ENCODE assay signal across 23 cellular contexts in genomic region chr1:235470741-235471439, GRCh38.
"Had no signal": no experiment of that assay in that cellular context is flagged by ENCODE, and none has a peak within 500 bp of the region (broad histone marks: within the 10 kb centered on the region; RNA-seq: fewer than 3 reads in every experiment).

No MANE protein-coding gene starts in this region.

- DNase-seq: cortex of kidney; effector memory CD4-positive, alpha-beta T cell; erythroblast; foreskin keratinocyte; immature natural killer cell; left ventricle myocardium inferior; lower lobe of right lung; mesendoderm; naive thymus-derived CD4-positive, alpha-beta T cell; nephron progenitor cell; retina; right lobe of liver; spleen; stimulated activated CD4-positive, alpha-beta T cell treated with anti-CD3 and anti-CD28 coated beads, Interleukin-15, amount 100 ng/mL, for 24 hours; stimulated activated CD4-positive, alpha-beta T cell treated with anti-CD3 and anti-CD28 coated beads, Interleukin-1b, Interleukin-23, amount 100 ng/mL, for 48 hours; stimulated activated CD4-positive, alpha-beta T cell treated with anti-CD3 and anti-CD28 coated beads, Interleukin-4, amount 100 ng/mL, for 24 hours; stimulated activated naive CD4-positive, alpha-beta T cell; stomach; substantia nigra; transverse colon had no signal

- H3K79me2 ChIP-seq: parathyroid adenoma had no signal

- H2AFZ ChIP-seq: parathyroid adenoma had no signal

- H3K9ac ChIP-seq: parathyroid adenoma had no signal

- H3K4me3 ChIP-seq: left ventricle myocardium inferior, lower lobe of right lung, prostate gland, right lobe of liver, spleen, stomach, thoracic aorta, transverse colon had no signal

- H3K27ac ChIP-seq: foreskin keratinocyte, left ventricle myocardium inferior, lower lobe of right lung, parathyroid adenoma, prostate gland, right lobe of liver, spleen, stomach, thoracic aorta, transverse colon had no signal

- H3K27me3 ChIP-seq: foreskin keratinocyte, right lobe of liver, spleen, stomach, transverse colon had no signal

- H3K36me3 ChIP-seq: prostate gland had no signal

- H3K4me1 ChIP-seq: left ventricle myocardium inferior, lower lobe of right lung, parathyroid adenoma, prostate gland, right lobe of liver, spleen, stomach, transverse colon had no signal

- H3K9me3 ChIP-seq: left ventricle myocardium inferior, lower lobe of right lung, prostate gland, right lobe of liver, spleen, stomach, thoracic aorta, transverse colon had no signal

- ATAC-seq: foreskin keratinocyte; lower lobe of right lung; naive thymus-derived CD4-positive, alpha-beta T cell; right lobe of liver had no signal
